Comparison of ENCODE assay signal across 8 cellular contexts in genomic region chr21:32940079-32941014, GRCh38.
DNase-seq lines count a peak whose midpoint lies in the region; ATAC-seq, FAIRE-seq and TF ChIP-seq lines count a peak whose summit lies in the region.

No MANE protein-coding gene starts in this region.

- H3K4me2 ChIP-seq in osteoblast (ENCODE audit: insufficient read depth, low read length) = no peak overlapping the region

- peaks cover 16% of the 10 kb centered on the region for H3K27me3 ChIP-seq in osteoblast (ENCODE audit: insufficient read depth, low read length)

- no peaks in the 10 kb centered on the region for H3K9me3 Mint-ChIP-seq in activated CD4-positive, alpha-beta memory T cell treated with anti-CD3 and anti-CD28 coated beads, Interleukin-2, amount 10 ng/mL, durations not matched to agents 7 days and 5 days

- peaks cover 21% of the 10 kb centered on the region for H3K27me3 Mint-ChIP-seq in activated CD4-positive, alpha-beta memory T cell treated with anti-CD3 and anti-CD28 coated beads, Interleukin-2, amount 10 ng/mL, durations not matched to agents 7 days and 5 days

- no peak overlapping the region for H3K27ac ChIP-seq in osteoblast (ENCODE audit: low read depth, low read length)

- POLR2A ChIA-PET in activated CD4-positive, alpha-beta memory T cell treated with anti-CD3 and anti-CD28 coated beads, Interleukin-2, amount 10 ng/mL, durations not matched to agents 7 days and 5 days (lab: Charles Lee) = no interaction called here

- no peaks in the 10 kb centered on the region for H3K36me3 Mint-ChIP-seq in activated CD4-positive, alpha-beta memory T cell treated with anti-CD3 and anti-CD28 coated beads, Interleukin-2, amount 10 ng/mL, durations not matched to agents 7 days and 5 days (ENCODE audit: low read depth)

- TF ChIP-seq POLR2A in GM12892 (IDR thresholded peaks at IDR 0.05; ENCODE audit: low read depth, low read length) = no peak

- TF ChIP-seq CTCF in fibroblast of pulmonary artery (IDR thresholded peaks at IDR 0.05; ENCODE audit: low read length, missing control alignments) = peak; percentile 88
- TF ChIP-seq CTCF in osteoblast (IDR thresholded peaks at IDR 0.05; ENCODE audit: extremely low read depth, low read depth, low read length) = peak; percentile 75

- H3K4me1 ChIP-seq in osteoblast (ENCODE audit: insufficient read depth, low read length) = no peaks in the 10 kb centered on the region

- H3K4me3 Mint-ChIP-seq in activated CD4-positive, alpha-beta memory T cell treated with anti-CD3 and anti-CD28 coated beads, Interleukin-2, amount 10 ng/mL, durations not matched to agents 7 days and 5 days = no peak overlapping the region

- H3K36me3 ChIP-seq in osteoblast (ENCODE audit: insufficient read depth, low read length) = no peaks in the 10 kb centered on the region

- peak; percentile 29 to 42 for DNase-seq in AML-193 (lab: John Stamatoyannopoulos, UW)
- DNase-seq in GM12892 (ENCODE audit: insufficient read length) = no peak
- peak; percentile 55 for DNase-seq in NCI-H345 (lab: John Stamatoyannopoulos, UW)
- peak; percentile 39 for DNase-seq in activated CD4-positive, alpha-beta memory T cell treated with anti-CD3 and anti-CD28 coated beads, Interleukin-2, amount 10 ng/mL, durations not matched to agents 7 days and 5 days
- DNase-seq in fibroblast of pulmonary artery (ENCODE audit: low read depth) = peak; percentile 62
- DNase-seq in osteoblast (ENCODE audit: insufficient read length, low spot score, missing footprints) = no peak

- H3K4me3 ChIP-seq in fibroblast of pulmonary artery (replicated peaks; ENCODE audit: low read depth, low read length) (no peak overlapping the region), osteoblast (ENCODE audit: insufficient read depth, low read length) (no peak overlapping the region)

- no peak for ATAC-seq in GM18520 (IDR thresholded peaks at IDR 0.05; ENCODE audit: unreplicated experiment)
- ATAC-seq in HG02759 (IDR thresholded peaks at IDR 0.05; ENCODE audit: unreplicated experiment) = no peak

- no peaks in the 10 kb centered on the region for H4K20me1 ChIP-seq in osteoblast (ENCODE audit: insufficient read depth, low read length)

- H3K27ac Mint-ChIP-seq in activated CD4-positive, alpha-beta memory T cell treated with anti-CD3 and anti-CD28 coated beads, Interleukin-2, amount 10 ng/mL, durations not matched to agents 7 days and 5 days = no peak overlapping the region

- no peaks in the 10 kb centered on the region for H3K9me3 ChIP-seq in osteoblast (ENCODE audit: low read depth, low read length)

- no peaks in the 10 kb centered on the region for H3K4me1 Mint-ChIP-seq in activated CD4-positive, alpha-beta memory T cell treated with anti-CD3 and anti-CD28 coated beads, Interleukin-2, amount 10 ng/mL, durations not matched to agents 7 days and 5 days

- peak; percentile 56 for FAIRE-seq in GM12892 (lab: Jason Lieb, UNC)

- H2AFZ ChIP-seq in osteoblast (ENCODE audit: low read length) = no peak overlapping the region

- CTCF ChIA-PET in activated CD4-positive, alpha-beta memory T cell treated with anti-CD3 and anti-CD28 coated beads, Interleukin-2, amount 10 ng/mL, durations not matched to agents 7 days and 5 days (lab: Charles Lee) = interaction anchor here (0.6 to 1.9 kb wide), 42 partner anchors 9 to 505 kb away, joined by 3 to 27 read pairs (median 3); no protein-coding TSS in a partner anchor

- no peaks in the 10 kb centered on the region for H3K79me2 ChIP-seq in osteoblast (ENCODE audit: insufficient read depth, low read length)

Comparison
In these comparisons a context has a peak if more than half of its experiments do, and no peak if none do; other contexts are left out.
1. DNase-seq: peak in AML-193 (2 of 2), NCI-H345 (single experiment), activated CD4-positive, alpha-beta memory T cell treated with anti-CD3 and anti-CD28 coated beads, Interleukin-2, amount 10 ng/mL, durations not matched to agents 7 days and 5 days (single experiment) and fibroblast of pulmonary artery (single experiment); none in GM12892 (single experiment) and osteoblast (single experiment).